In genomic region chr3:100159564-100160153, GRCh38 we compare ENCODE assay signal across 14 cellular contexts. TPM values are rescaled to one million over a fixed set of nuclear protein-coding genes. Genes with fewer than 3 reads are reported as not detected.
A peak's percentile ranks its signal among the peaks of the same experiment; 100 is the strongest.
DNase-seq lines count a peak whose midpoint lies in the region; ATAC-seq and TF ChIP-seq lines count a peak whose summit lies in the region.
"Had no signal": no experiment of that assay in that cellular context is flagged by ENCODE, and none has a peak within 500 bp of the region (broad histone marks: within the 10 kb centered on the region; RNA-seq: fewer than 3 reads in every experiment).

No MANE protein-coding gene starts in this region.

- peaks cover 15% of the 10 kb centered on the region for H3K9me3 Mint-ChIP-seq in activated CD8-positive, alpha-beta T cell treated with anti-CD3 and anti-CD28 coated beads for 36 hours
- H3K9me3 Mint-ChIP-seq in activated CD8-positive, alpha-beta T cell treated with anti-CD3 and anti-CD28 coated beads, Interleukin-2, amount 10 ng/mL, durations not matched to agents 7 days and 5 days (ENCODE audit: insufficient read depth) = peaks cover 16% of the 10 kb centered on the region

- H3K4me1 ChIP-seq in tibial artery = peaks cover 0 to 72% (median 51%) of the 10 kb centered on the region in 4 donors

- intact Hi-C loops in activated CD8-positive, alpha-beta T cell treated with anti-CD3 and anti-CD28 coated beads for 36 hours (cut with micrococcal nuclease) = no loop called here
- intact Hi-C loops in tibial artery (cut with DNase I; ENCODE audit: low total_unique reads) = loop anchor here (10.0 kb wide), 2 partner anchors 55 to 315 kb away; no protein-coding TSS in a partner anchor

- H3K9me3 ChIP-seq in tibial artery = peaks cover 0 to 12% (median 0%) of the 10 kb centered on the region in 3 donors
- H3K9me3 ChIP-seq: neutrophil had no signal

- H3K36me3 ChIP-seq in tibial artery = peaks cover 0 to 8% (median 4%) of the 10 kb centered on the region in 3 donors
- H3K36me3 ChIP-seq: neutrophil had no signal

- no peaks in the 10 kb centered on the region for H3K27me3 ChIP-seq in tibial artery
- H3K27me3 ChIP-seq: neutrophil had no signal

- H3K36me3 Mint-ChIP-seq in activated CD8-positive, alpha-beta T cell treated with anti-CD3 and anti-CD28 coated beads for 36 hours (ENCODE audit: low read depth) = peaks cover 48% of the 10 kb centered on the region
- H3K36me3 Mint-ChIP-seq in activated CD8-positive, alpha-beta T cell treated with anti-CD3 and anti-CD28 coated beads, Interleukin-2, amount 10 ng/mL, durations not matched to agents 7 days and 5 days (ENCODE audit: low read depth) = peaks cover 52% of the 10 kb centered on the region

- in situ Hi-C loops in astrocyte of the spinal cord (cut with HindIII; ENCODE audit: low sequenced_read_pairs) = no loop called here

- peak overlapping the region; percentile 39 to 76 for H3K27ac ChIP-seq in tibial artery
- H3K27ac ChIP-seq: neutrophil had no signal

- no peak for TF ChIP-seq CTCF in activated CD8-positive, alpha-beta T cell treated with anti-CD3 and anti-CD28 coated beads for 36 hours (IDR thresholded peaks at IDR 0.05)
- no peak for TF ChIP-seq CTCF in astrocyte of the spinal cord (IDR thresholded peaks at IDR 0.05; ENCODE audit: low read depth, low read length)
- no peak for TF ChIP-seq CTCF in tibial artery (IDR thresholded peaks at IDR 0.05)

- peak overlapping the region; percentile 27 for H3K27ac Mint-ChIP-seq in activated CD8-positive, alpha-beta T cell treated with anti-CD3 and anti-CD28 coated beads for 36 hours
- H3K27ac Mint-ChIP-seq in activated CD8-positive, alpha-beta T cell treated with anti-CD3 and anti-CD28 coated beads, Interleukin-2, amount 10 ng/mL, durations not matched to agents 7 days and 5 days = no peak overlapping the region
- H3K27ac Mint-ChIP-seq: immature natural killer cell had no signal

- no peak overlapping the region for H3K4me3 ChIP-seq in astrocyte of the spinal cord (ENCODE audit: low read depth, low read length)
- no peak overlapping the region for H3K4me3 ChIP-seq in tibial artery

- no peaks in the 10 kb centered on the region for H3K27me3 Mint-ChIP-seq in activated CD8-positive, alpha-beta T cell treated with anti-CD3 and anti-CD28 coated beads for 36 hours
- no peaks in the 10 kb centered on the region for H3K27me3 Mint-ChIP-seq in activated CD8-positive, alpha-beta T cell treated with anti-CD3 and anti-CD28 coated beads, Interleukin-2, amount 10 ng/mL, durations not matched to agents 7 days and 5 days (ENCODE audit: low read depth)

- no peak overlapping the region for H3K4me3 Mint-ChIP-seq in activated CD8-positive, alpha-beta T cell treated with anti-CD3 and anti-CD28 coated beads for 36 hours
- no peak overlapping the region for H3K4me3 Mint-ChIP-seq in activated CD8-positive, alpha-beta T cell treated with anti-CD3 and anti-CD28 coated beads, Interleukin-2, amount 10 ng/mL, durations not matched to agents 7 days and 5 days
- H3K4me3 Mint-ChIP-seq: immature natural killer cell had no signal

- CTCF ChIA-PET in activated CD8-positive, alpha-beta T cell treated with anti-CD3 and anti-CD28 coated beads for 36 hours (lab: Charles Lee) = no interaction called here
- CTCF ChIA-PET in activated CD8-positive, alpha-beta T cell treated with anti-CD3 and anti-CD28 coated beads, Interleukin-2, amount 10 ng/mL, durations not matched to agents 7 days and 5 days (lab: Charles Lee) = interaction anchor here (1.2 to 1.4 kb wide), 3 partner anchors 17 to 95 kb away, joined by 3 to 4 read pairs (median 3); no protein-coding TSS in a partner anchor

- no peak for DNase-seq in activated CD8-positive, alpha-beta T cell treated with anti-CD3 and anti-CD28 coated beads for 36 hours
- DNase-seq in activated CD8-positive, alpha-beta T cell treated with anti-CD3 and anti-CD28 coated beads, Interleukin-2, amount 10 ng/mL, durations not matched to agents 7 days and 5 days = no peak
- DNase-seq in astrocyte of the spinal cord (ENCODE audit: low read depth, low spot score) (peak; percentile 63), iris pigment epithelial cell (ENCODE audit: low read depth) (peak; percentile 86), tibial artery (no peak), anterior cingulate cortex (lab: John Stamatoyannopoulos, UW) (no peak), LoVo (ENCODE audit: low spot score) (no peak)
- no peak for DNase-seq in activated naive CD4-positive, alpha-beta T cell treated with anti-CD3 and anti-CD28 coated beads, Interleukin-2, amount 50 U/mL, for 16 hours
- DNase-seq: activated T-cell treated with anti-CD3 and anti-CD28 coated beads, Interleukin-2, amount 50 U/mL, for 1 hour; cortex of kidney; immature natural killer cell; NCI-H1105; T-helper 9 cell had no signal

- H3K4me1 Mint-ChIP-seq in activated CD8-positive, alpha-beta T cell treated with anti-CD3 and anti-CD28 coated beads for 36 hours (ENCODE audit: low read depth) = peaks cover 10% of the 10 kb centered on the region
- H3K4me1 Mint-ChIP-seq in activated CD8-positive, alpha-beta T cell treated with anti-CD3 and anti-CD28 coated beads, Interleukin-2, amount 10 ng/mL, durations not matched to agents 7 days and 5 days (ENCODE audit: low read depth) = no peaks in the 10 kb centered on the region
- H3K4me1 Mint-ChIP-seq: immature natural killer cell had no signal

- POLR2A ChIA-PET in activated CD8-positive, alpha-beta T cell treated with anti-CD3 and anti-CD28 coated beads for 36 hours (lab: Charles Lee) = no interaction called here
- POLR2A ChIA-PET in activated CD8-positive, alpha-beta T cell treated with anti-CD3 and anti-CD28 coated beads, Interleukin-2, amount 10 ng/mL, durations not matched to agents 7 days and 5 days (lab: Charles Lee) = no interaction called here

- peak; percentile 45 for ATAC-seq in activated CD8-positive, alpha-beta T cell treated with anti-CD3 and anti-CD28 coated beads for 36 hours
- ATAC-seq in activated CD8-positive, alpha-beta T cell treated with anti-CD3 and anti-CD28 coated beads, Interleukin-2, amount 10 ng/mL, durations not matched to agents 7 days and 5 days = no peak

RNA-seq across cellular contexts. Expression of gene FILIP1L, which starts 45.4 kb away (rescaled TPM):
- total RNA-seq in activated CD8-positive, alpha-beta T cell treated with anti-CD3 and anti-CD28 coated beads for 36 hours = under 1 TPM; 0.11 to 0.13 TPM
- total RNA-seq in activated CD8-positive, alpha-beta T cell treated with anti-CD3 and anti-CD28 coated beads, Interleukin-2, amount 10 ng/mL, durations not matched to agents 7 days and 5 days = 1 to 10 TPM; 1.5 to 1.7 TPM

Comparison
In these comparisons a context has a peak if more than half of its experiments do, and no peak if none do; other contexts are left out.
1. DNase-seq: peak in astrocyte of the spinal cord (single experiment) and iris pigment epithelial cell (single experiment); none in activated CD8-positive, alpha-beta T cell treated with anti-CD3 and anti-CD28 coated beads for 36 hours (single experiment), activated CD8-positive, alpha-beta T cell treated with anti-CD3 and anti-CD28 coated beads, Interleukin-2, amount 10 ng/mL, durations not matched to agents 7 days and 5 days (single experiment), tibial artery (0 of 2), anterior cingulate cortex (0 of 58), activated naive CD4-positive, alpha-beta T cell treated with anti-CD3 and anti-CD28 coated beads, Interleukin-2, amount 50 U/mL, for 16 hours (single experiment) and LoVo (single experiment).